21 cellular contexts compared by ENCODE assay signal in the genomic region with DNA sequence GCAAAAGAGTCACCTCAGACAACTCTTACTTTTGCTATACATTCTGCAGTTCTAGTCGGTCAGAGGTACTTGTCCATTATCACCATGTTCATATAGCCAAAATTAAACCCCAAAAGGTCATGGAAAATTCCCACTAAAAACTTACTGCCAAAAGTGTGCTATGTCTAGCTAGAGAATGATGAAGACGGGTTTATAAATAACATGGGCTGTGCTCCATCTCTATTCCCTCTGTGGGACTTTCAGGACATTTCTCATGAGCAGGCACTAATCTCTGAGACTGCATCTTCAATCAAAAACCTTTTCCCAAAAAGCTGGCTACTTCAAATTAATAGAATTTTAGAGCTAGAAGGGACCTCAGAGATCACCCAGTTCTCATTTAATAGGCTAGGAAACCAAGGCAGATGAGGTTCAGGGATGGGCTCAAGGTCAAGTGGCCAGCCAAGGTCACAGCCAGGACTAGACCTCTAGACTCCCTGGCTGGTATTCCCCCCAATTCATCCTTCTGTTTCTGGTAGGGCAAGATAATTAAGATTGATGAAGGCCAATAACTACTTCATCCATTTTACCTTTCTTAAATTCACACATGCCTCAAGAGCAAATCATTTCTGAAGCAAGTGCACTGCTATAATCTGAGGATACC. TPM values are rescaled to one million over a fixed set of nuclear protein-coding genes. Genes with fewer than 3 reads are reported as not detected.
"Had no signal": no experiment of that assay in that cellular context is flagged by ENCODE, and none has a peak within 500 bp of the region (broad histone marks: within the 10 kb centered on the region; RNA-seq: fewer than 3 reads in every experiment).

No MANE protein-coding gene starts in this region.

- H3K4me1 ChIP-seq: left lung, neural progenitor cell, upper lobe of right lung had no signal

- H3K4me3 Mint-ChIP-seq: activated CD8-positive, alpha-beta memory T cell treated with anti-CD3 and anti-CD28 coated beads, Interleukin-2, amount 10 ng/mL, durations not matched to agents 7 days and 5 days; activated naive CD8-positive, alpha-beta T cell treated with anti-CD3 and anti-CD28 coated beads for 36 hours; activated T-cell treated with anti-CD3 and anti-CD28 coated beads, Interleukin-2, amount 50 U/mL, for 4 hours; dendritic cell treated with granulocyte-macrophage colony-stimulating factor and Interleukin-4, amounts not matched to agents 40 ng/mL and 50 ng/mL, for 4 days; endodermal cell; neural progenitor cell had no signal

- H3K9ac ChIP-seq: neural progenitor cell had no signal

- H3K4me3 ChIP-seq: left lung, neural progenitor cell, ovary, upper lobe of right lung had no signal

- H3K4me1 Mint-ChIP-seq: activated CD8-positive, alpha-beta memory T cell treated with anti-CD3 and anti-CD28 coated beads, Interleukin-2, amount 10 ng/mL, durations not matched to agents 7 days and 5 days; activated naive CD8-positive, alpha-beta T cell treated with anti-CD3 and anti-CD28 coated beads for 36 hours; endodermal cell; neural progenitor cell had no signal

- H3K27me3 ChIP-seq: left lung, neural progenitor cell, ovary, upper lobe of right lung had no signal

- H3K36me3 ChIP-seq: ovary had no signal

- H3K27me3 Mint-ChIP-seq: activated CD8-positive, alpha-beta memory T cell treated with anti-CD3 and anti-CD28 coated beads, Interleukin-2, amount 10 ng/mL, durations not matched to agents 7 days and 5 days; activated naive CD8-positive, alpha-beta T cell treated with anti-CD3 and anti-CD28 coated beads for 36 hours; dendritic cell treated with granulocyte-macrophage colony-stimulating factor and Interleukin-4, amounts not matched to agents 40 ng/mL and 50 ng/mL, for 4 days had no signal

- H3K27ac Mint-ChIP-seq: activated CD8-positive, alpha-beta memory T cell treated with anti-CD3 and anti-CD28 coated beads, Interleukin-2, amount 10 ng/mL, durations not matched to agents 7 days and 5 days; activated naive CD8-positive, alpha-beta T cell treated with anti-CD3 and anti-CD28 coated beads for 36 hours; dendritic cell treated with granulocyte-macrophage colony-stimulating factor and Interleukin-4, amounts not matched to agents 40 ng/mL and 50 ng/mL, for 4 days; endodermal cell; neural progenitor cell had no signal

- H3K9me3 Mint-ChIP-seq: activated naive CD8-positive, alpha-beta T cell treated with anti-CD3 and anti-CD28 coated beads for 36 hours; activated T-cell treated with anti-CD3 and anti-CD28 coated beads, Interleukin-2, amount 50 U/mL, for 4 hours; dendritic cell treated with granulocyte-macrophage colony-stimulating factor and Interleukin-4, amounts not matched to agents 40 ng/mL and 50 ng/mL, for 4 days; endodermal cell; neural progenitor cell had no signal

- DNase-seq: activated CD4-positive, alpha-beta T cell treated with anti-CD3 and anti-CD28 coated beads, Interleukin-2, amount 50 U/mL, for 4 hours; activated CD4-positive, CD25-positive, alpha-beta regulatory T cell treated with anti-CD3 and anti-CD28 coated beads, Interleukin-2, amount 50 U/mL, for 72 hours; activated CD8-positive, alpha-beta memory T cell treated with anti-CD3 and anti-CD28 coated beads, Interleukin-2, amount 10 ng/mL, durations not matched to agents 7 days and 5 days; activated effector memory CD4-positive, alpha-beta T cell treated with anti-CD3 and anti-CD28 coated beads, Interleukin-2, amount 50 U/mL, for 16 hours; activated naive CD8-positive, alpha-beta T cell treated with anti-CD3 and anti-CD28 coated beads for 36 hours; activated T-cell treated with anti-CD3 and anti-CD28 coated beads, Interleukin-2, amount 50 U/mL, for 4 hours; anterior cingulate cortex; endodermal cell; erythroblast; head of caudate nucleus; islet precursor cell; left lung; ovary; small intestine; substantia nigra; upper lobe of right lung had no signal

- H3K27ac ChIP-seq: left lung, neural progenitor cell, ovary, upper lobe of right lung had no signal

- FAIRE-seq: small intestine had no signal

- H3K9me3 ChIP-seq: left lung, ovary, upper lobe of right lung had no signal

- ATAC-seq: activated CD8-positive, alpha-beta memory T cell treated with anti-CD3 and anti-CD28 coated beads, Interleukin-2, amount 10 ng/mL, durations not matched to agents 7 days and 5 days; activated T-cell treated with anti-CD3 and anti-CD28 coated beads, Interleukin-2, amount 50 U/mL, for 4 hours; left lung; upper lobe of right lung had no signal

RNA-seq across cellular contexts. Expression of a gene that starts 34.1 kb away (rescaled TPM):
- total RNA-seq: activated CD8-positive, alpha-beta memory T cell treated with anti-CD3 and anti-CD28 coated beads, Interleukin-2, amount 10 ng/mL, durations not matched to agents 7 days and 5 days; activated naive CD8-positive, alpha-beta T cell treated with anti-CD3 and anti-CD28 coated beads for 36 hours; activated T-cell treated with anti-CD3 and anti-CD28 coated beads, Interleukin-2, amount 50 U/mL, for 4 hours; left lung; mesenteric fat pad; renal cortical epithelial cell; T-helper 2 cell treated with Interferon-gamma antibody and Interleukin-4, amounts not matched to agents 100 ng/mL and 5 ng/mL, for 36 hours; upper lobe of right lung had no signal
- polyA plus RNA-seq: small intestine had no signal
